9 cellular contexts compared by ENCODE assay signal in genomic region chr22:42857845-42858481, GRCh38. TPM values are rescaled to one million over a fixed set of nuclear protein-coding genes. Genes with fewer than 3 reads are reported as not detected.
DNase-seq lines count a peak whose midpoint lies in the region; ATAC-seq and TF ChIP-seq lines count a peak whose summit lies in the region.
"Had no signal": no experiment of that assay in that cellular context is flagged by ENCODE, and none has a peak within 500 bp of the region (broad histone marks: within the 10 kb centered on the region; RNA-seq: fewer than 3 reads in every experiment).

No MANE protein-coding gene starts in this region.

- H3K4me3 ChIP-seq in PC-3 (ENCODE audit: low read length) (no peak overlapping the region), rectal smooth muscle tissue (ENCODE audit: low read length) (peak overlapping the region; percentile 60), MG63 (no peak overlapping the region)

- H3K4me2 ChIP-seq in PC-3 (ENCODE audit: low read length), result no peak overlapping the region

- peaks cover 4% of the 10 kb centered on the region for H3K4me1 Mint-ChIP-seq in endothelial cell (ENCODE audit: unreplicated experiment)

- H3K36me3 ChIP-seq in PC-3 (ENCODE audit: low read depth, low read length) (no peaks in the 10 kb centered on the region), rectal smooth muscle tissue (ENCODE audit: control insufficient read depth, insufficient read depth, low read length) (no peaks in the 10 kb centered on the region), MG63 (peaks cover 3% of the 10 kb centered on the region)

- no peak overlapping the region for H2AFZ ChIP-seq in PC-3 (ENCODE audit: low read length)

- H3K4me1 ChIP-seq in PC-3 (ENCODE audit: insufficient read depth, low read length) (peaks cover 18% of the 10 kb centered on the region), rectal smooth muscle tissue (ENCODE audit: control insufficient read depth, insufficient read depth, low read length) (peaks cover 2% of the 10 kb centered on the region)
- H3K4me1 ChIP-seq: foreskin keratinocyte had no signal

- CTCF ChIA-PET in PC-3 (lab: Charles Lee), result no interaction called here

- peaks cover 36% of the 10 kb centered on the region for H3K79me2 ChIP-seq in PC-3 (ENCODE audit: low read length)

- H3K9ac ChIP-seq in PC-3 (ENCODE audit: low read length), result no peak overlapping the region
- H3K9ac ChIP-seq in rectal smooth muscle tissue (ENCODE audit: low read length), result no peak overlapping the region

- TF ChIP-seq CTCF in PC-3 (conservative IDR thresholded peaks at IDR 0.05; ENCODE audit: low read depth, low read length) (no peak), endothelial cell (IDR thresholded peaks at IDR 0.05; ENCODE audit: unreplicated experiment) (no peak)

- POLR2A ChIA-PET in PC-3 (lab: Charles Lee; ENCODE audit: unreplicated experiment), result no interaction called here

- DNase-seq in DMS 273 (lab: John Stamatoyannopoulos, UW; ENCODE audit: unreplicated experiment) (peak; percentile 63), PC-3 (peak; percentile 14), endothelial cell (ENCODE audit: low spot score) (no peak), NCI-H146 (lab: John Stamatoyannopoulos, UW) (no peak), MG63 (no peak)
- no peak for DNase-seq in stimulated activated CD4-positive, alpha-beta T cell treated with anti-CD3 and anti-CD28 coated beads, Interleukin-4, amount 100 ng/mL, for 4 hours

- H3K4me3 Mint-ChIP-seq in endothelial cell (ENCODE audit: unreplicated experiment), result peak overlapping the region; percentile 65

- peaks cover 4% of the 10 kb centered on the region; the same call in 1 of the 2 replicates for H4K20me1 ChIP-seq in PC-3 (ENCODE audit: low read length)

- no peaks in the 10 kb centered on the region for H3K36me3 Mint-ChIP-seq in endothelial cell (ENCODE audit: low read depth, unreplicated experiment)

- H3K9me3 ChIP-seq in PC-3 (ENCODE audit: low read length), result no peaks in the 10 kb centered on the region
- no peaks in the 10 kb centered on the region for H3K9me3 ChIP-seq in MG63

- H3K27ac ChIP-seq in PC-3 (ENCODE audit: low read length) (no peak overlapping the region), rectal smooth muscle tissue (ENCODE audit: low read depth, low read length) (no peak overlapping the region)
- H3K27ac ChIP-seq: foreskin keratinocyte had no signal

- BruUV-seq in PC-3 (replicated peaks; lab: Mats Ljungman, UMichigan), result TSS peak; percentile 76

- intact Hi-C loops in PC-3 (cut with micrococcal nuclease), result no loop called here

- ATAC-seq in PC-3 (no peak), GM19455 (IDR thresholded peaks at IDR 0.05; ENCODE audit: unreplicated experiment) (no peak)

- no peaks in the 10 kb centered on the region for H3K9me3 Mint-ChIP-seq in endothelial cell (ENCODE audit: unreplicated experiment)

- no peak overlapping the region for H3K27ac Mint-ChIP-seq in endothelial cell (ENCODE audit: unreplicated experiment)

- peaks cover 10% of the 10 kb centered on the region for H3K27me3 Mint-ChIP-seq in endothelial cell (ENCODE audit: unreplicated experiment)

- H3K9me2 ChIP-seq in PC-3 (replicated peaks; ENCODE audit: low read length), result no peaks in the 10 kb centered on the region

- no peaks in the 10 kb centered on the region for H3K27me3 ChIP-seq in PC-3 (ENCODE audit: low read length)
- H3K27me3 ChIP-seq in rectal smooth muscle tissue (ENCODE audit: control insufficient read depth, insufficient read depth, low read length), result no peaks in the 10 kb centered on the region
- no peaks in the 10 kb centered on the region for H3K27me3 ChIP-seq in MG63
- H3K27me3 ChIP-seq: foreskin keratinocyte had no signal

- H3F3A ChIP-seq in PC-3 (ENCODE audit: low read length, unreplicated experiment), result no peaks in the 10 kb centered on the region

RNA-seq across cellular contexts. Expression of gene ARFGAP3, which starts 0.9 kb away (rescaled TPM):
- 11.2 and 19.2 TPM in 2 replicates for total RNA-seq in PC-3 (2014; rRNA removed)
- 29.8 TPM for total RNA-seq in endothelial cell (ENCODE audit: unreplicated experiment)
- 27.5 and 37.3 TPM in 2 replicates for total RNA-seq in MG63 (2014; rRNA removed; shearing (Covaris generic); ENCODE audit: low replicate concordance)

Comparison
In these comparisons a context has a peak if more than half of its experiments do, and no peak if none do; other contexts are left out.
1. DNase-seq: peak in DMS 273 (single experiment) and PC-3 (single experiment); none in endothelial cell (single experiment), NCI-H146 (single experiment), MG63 (single experiment) and stimulated activated CD4-positive, alpha-beta T cell treated with anti-CD3 and anti-CD28 coated beads, Interleukin-4, amount 100 ng/mL, for 4 hours (0 of 2).